ENCODE assay signal across 25 cellular contexts in the genomic region with DNA sequence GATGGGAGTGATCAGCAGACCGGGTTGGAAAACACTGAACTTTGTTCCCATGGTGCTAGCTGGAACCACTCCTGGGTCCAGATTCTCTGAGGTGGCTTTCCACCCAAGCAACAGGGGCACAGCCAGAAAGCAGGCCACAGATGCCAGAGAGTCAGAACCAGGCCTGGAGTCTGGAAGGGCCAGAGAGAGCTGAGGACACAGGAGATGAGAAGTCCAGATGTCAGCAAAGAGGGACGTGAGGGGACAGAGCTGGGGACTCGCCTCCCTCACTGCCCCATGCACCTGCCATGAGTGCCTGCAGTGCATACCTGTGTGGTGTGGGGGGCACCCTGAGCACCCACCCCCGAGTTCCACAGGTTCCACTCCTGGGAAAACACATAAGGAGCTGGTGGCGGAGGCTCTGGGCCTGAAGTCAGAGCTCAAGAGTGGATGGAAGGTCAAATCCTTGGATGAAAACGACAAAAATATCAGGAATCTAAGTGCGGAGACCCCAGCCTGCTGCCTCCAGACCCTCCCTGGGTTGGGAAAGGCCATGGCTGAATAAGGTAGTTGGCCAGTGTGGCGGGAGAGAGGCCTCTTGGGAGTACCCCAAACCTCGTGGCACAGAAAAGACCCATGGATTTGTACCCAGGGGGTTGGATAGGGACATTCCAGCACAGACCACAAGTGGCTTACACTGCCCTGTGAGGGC.
DNase-seq lines count a peak whose midpoint lies in the region; ATAC-seq, FAIRE-seq and TF ChIP-seq lines count a peak whose summit lies in the region.
"Had no signal": no experiment of that assay in that cellular context is flagged by ENCODE, and none has a peak within 500 bp of the region (broad histone marks: within the 10 kb centered on the region; RNA-seq: fewer than 3 reads in every experiment).

No MANE protein-coding gene starts in this region.

- H3K27me3 ChIP-seq in SK-N-SH (ENCODE audit: insufficient read depth) (no peaks in the 10 kb centered on the region), stomach (peaks cover 0 to 5% (median 0%) of the 10 kb centered on the region in 3 donors), body of pancreas (no peaks in the 10 kb centered on the region)
- H3K27me3 ChIP-seq in naive thymus-derived CD4-positive, alpha-beta T cell (ENCODE audit: control insufficient read depth in 2 of 2, insufficient read depth in 2 of 2, low read length in 2 of 2), result no peaks in the 10 kb centered on the region
- H3K27me3 ChIP-seq: thyroid gland had no signal

- H3K9me3 Mint-ChIP-seq in activated T-helper 2 cell treated with anti-CD3 and anti-CD28 coated beads, Interferon-gamma antibody, Interleukin-2, Interleukin-4, amounts not matched to agents 10 μg/mL and 5 μg/mL and 100 μg/mL, durations not matched to agents 14 hours and 24 hours and 36 hours, result no peaks in the 10 kb centered on the region
- H3K9me3 Mint-ChIP-seq in naive thymus-derived CD4-positive, alpha-beta T cell, result peaks cover 0 to 3% (median 0%) of the 10 kb centered on the region in 11 donors
- H3K9me3 Mint-ChIP-seq: activated CD4-positive, alpha-beta T cell treated with anti-CD3 and anti-CD28 coated beads, Interleukin-2, amount 10 ng/mL, durations not matched to agents 24 days and 14 days; dendritic cell treated with granulocyte-macrophage colony-stimulating factor and Interleukin-4, amounts not matched to agents 40 ng/mL and 50 ng/mL, for 4 days had no signal

- TF ChIP-seq RAD21 in SK-N-SH (IDR thresholded peaks at IDR 0.05; ENCODE audit: low read length), result no peak

- POLR2A ChIA-PET in SK-N-SH (lab: Yijun Ruan, JAX), result no interaction called here
- POLR2A ChIA-PET in naive thymus-derived CD4-positive, alpha-beta T cell (lab: Charles Lee), result no interaction called here

- H3K27me3 Mint-ChIP-seq in activated T-helper 2 cell treated with anti-CD3 and anti-CD28 coated beads, Interferon-gamma antibody, Interleukin-2, Interleukin-4, amounts not matched to agents 10 μg/mL and 5 μg/mL and 100 μg/mL, durations not matched to agents 14 hours and 24 hours and 36 hours (ENCODE audit: low read depth), result peaks cover 5% of the 10 kb centered on the region
- peaks cover 4 to 26% (median 7%) of the 10 kb centered on the region in 5 donors for H3K27me3 Mint-ChIP-seq in naive thymus-derived CD4-positive, alpha-beta T cell
- H3K27me3 Mint-ChIP-seq: dendritic cell treated with granulocyte-macrophage colony-stimulating factor and Interleukin-4, amounts not matched to agents 40 ng/mL and 50 ng/mL, for 4 days had no signal

- intact Hi-C loops in activated T-helper 2 cell treated with anti-CD3 and anti-CD28 coated beads, Interferon-gamma antibody, Interleukin-2, Interleukin-4, amounts not matched to agents 10 μg/mL and 5 μg/mL and 100 μg/mL, durations not matched to agents 14 hours and 24 hours and 36 hours (cut with micrococcal nuclease), result no loop called here
- intact Hi-C loops in stomach (cut with DNase I; ENCODE audit: low total_unique reads), result no loop called here
- intact Hi-C loops in naive thymus-derived CD4-positive, alpha-beta T cell (cut with micrococcal nuclease), result no loop called here
- intact Hi-C loops in body of pancreas (cut with DNase I), result loop anchor here (10.0 kb wide), 1 partner anchor 61 kb away; no protein-coding TSS in a partner anchor

- no peak for FAIRE-seq in RCC 7860 (lab: Jason Lieb, UNC)
- FAIRE-seq: bronchial epithelial cell, islet of Langerhans had no signal

- ATAC-seq in SK-N-SH treated with all-trans-retinoic acid at 6 μM for 48 hours (no peak), body of pancreas (no peak)
- no peak for ATAC-seq in naive thymus-derived CD4-positive, alpha-beta T cell
- ATAC-seq: stimulated activated naive CD8-positive, alpha-beta T cell treated with anti-CD3 and anti-CD28 coated beads, Interleukin-15, Interleukin-2, amounts not matched to agents 100 U/mL and 50 U/mL, for 24 hours had no signal

- H3K9me2 ChIP-seq in SK-N-SH, result no peaks in the 10 kb centered on the region

- DNase-seq in SK-N-SH, result peak; percentile 8
- DNase-seq in activated T-helper 2 cell treated with anti-CD3 and anti-CD28 coated beads, Interferon-gamma antibody, Interleukin-2, Interleukin-4, amounts not matched to agents 10 μg/mL and 5 μg/mL and 100 μg/mL, durations not matched to agents 14 hours and 24 hours and 36 hours (ENCODE audit: low spot score), result peak; percentile 4
- DNase-seq in medulla oblongata (ENCODE audit: extremely low spot score), result peak; percentile 52
- DNase-seq in stomach, result peak; percentile 15
- DNase-seq in RCC 7860 (ENCODE audit: low spot score), result no peak
- DNase-seq in naive thymus-derived CD4-positive, alpha-beta T cell, result no peak
- DNase-seq in body of pancreas, result no peak
- DNase-seq: activated CD4-positive, alpha-beta T cell treated with anti-CD3 and anti-CD28 coated beads, Interleukin-2, amount 10 ng/mL, durations not matched to agents 24 days and 14 days; activated T-cell treated with anti-CD3 and anti-CD28 coated beads for 4 hours; amniotic stem cell; CD4-positive, alpha-beta memory T cell; EL; HCEC 1CT; mammary epithelial cell; NCI-H1092 treated with DMSO at 0.1 percent for 48 hours; NCI-H187 treated with DMSO at 0.1 percent for 48 hours; NCI-H526 treated with DMSO at 0.1 percent for 48 hours; stimulated activated naive CD8-positive, alpha-beta T cell treated with anti-CD3 and anti-CD28 coated beads, Interleukin-15, Interleukin-2, amounts not matched to agents 100 U/mL and 50 U/mL, for 24 hours; T-helper 2 cell; thyroid gland had no signal

- H3K4me1 ChIP-seq in SK-N-SH (ENCODE audit: control insufficient read depth in 1 of 2, insufficient read depth in 2 of 2, low read depth in 1 of 2, low read length in 1 of 2), result no peaks in the 10 kb centered on the region; a peak in 1 of 4 replicates
- peaks cover 0 to 11% (median 0%) of the 10 kb centered on the region in 4 donors for H3K4me1 ChIP-seq in stomach
- H3K4me1 ChIP-seq in naive thymus-derived CD4-positive, alpha-beta T cell (ENCODE audit: control insufficient read depth in 2 of 2, insufficient read depth in 2 of 2, low read length in 2 of 2), result no peaks in the 10 kb centered on the region
- no peaks in the 10 kb centered on the region for H3K4me1 ChIP-seq in body of pancreas

- H3K4me3 ChIP-seq in SK-N-SH (ENCODE audit: low read depth in 2 of 2, low read length in 1 of 2) (no peak overlapping the region), stomach (no peak overlapping the region), body of pancreas (no peak overlapping the region)
- no peak overlapping the region for H3K4me3 ChIP-seq in naive thymus-derived CD4-positive, alpha-beta T cell (ENCODE audit: low read length)
- H3K4me3 ChIP-seq: thyroid gland had no signal

- no peak overlapping the region for H2AFZ ChIP-seq in SK-N-SH (ENCODE audit: low read depth)

- H3K36me3 ChIP-seq in SK-N-SH (replicated peaks in 1 of 2; ENCODE audit: control insufficient read depth in 1 of 2, insufficient read depth in 2 of 2, low read length in 1 of 2), result no peaks in the 10 kb centered on the region
- no peaks in the 10 kb centered on the region for H3K36me3 ChIP-seq in stomach
- no peaks in the 10 kb centered on the region for H3K36me3 ChIP-seq in naive thymus-derived CD4-positive, alpha-beta T cell (ENCODE audit: control insufficient read depth in 2 of 3, insufficient read depth in 3 of 3, low read length in 3 of 3)
- H3K36me3 ChIP-seq in body of pancreas (replicated peaks in 1 of 2; ENCODE audit: insufficient read depth in 1 of 2, low read depth in 2 of 2), result no peaks in the 10 kb centered on the region
- H3K36me3 ChIP-seq: thyroid gland had no signal

- no peak for TF ChIP-seq CTCF in SK-N-SH (IDR thresholded peaks at IDR 0.05)
- TF ChIP-seq CTCF in stomach (IDR thresholded peaks at IDR 0.05), result no peak
- TF ChIP-seq CTCF in body of pancreas (IDR thresholded peaks at IDR 0.05), result no peak

- H3K9ac ChIP-seq in SK-N-SH, result no peak overlapping the region

- no peak overlapping the region for H3K4me2 ChIP-seq in SK-N-SH

- no peaks in the 10 kb centered on the region for H3F3A ChIP-seq in SK-N-SH (replicated peaks; ENCODE audit: insufficient read depth)

- no peaks in the 10 kb centered on the region for H3K4me1 Mint-ChIP-seq in activated T-helper 2 cell treated with anti-CD3 and anti-CD28 coated beads, Interferon-gamma antibody, Interleukin-2, Interleukin-4, amounts not matched to agents 10 μg/mL and 5 μg/mL and 100 μg/mL, durations not matched to agents 14 hours and 24 hours and 36 hours (ENCODE audit: low read depth)
- H3K4me1 Mint-ChIP-seq in naive thymus-derived CD4-positive, alpha-beta T cell, result no peaks in the 10 kb centered on the region
- H3K4me1 Mint-ChIP-seq: activated CD4-positive, alpha-beta T cell treated with anti-CD3 and anti-CD28 coated beads, Interleukin-2, amount 10 ng/mL, durations not matched to agents 24 days and 14 days; CD4-positive, alpha-beta memory T cell had no signal

- no peaks in the 10 kb centered on the region for H3K36me3 Mint-ChIP-seq in activated T-helper 2 cell treated with anti-CD3 and anti-CD28 coated beads, Interferon-gamma antibody, Interleukin-2, Interleukin-4, amounts not matched to agents 10 μg/mL and 5 μg/mL and 100 μg/mL, durations not matched to agents 14 hours and 24 hours and 36 hours (ENCODE audit: low read depth)
- no peaks in the 10 kb centered on the region for H3K36me3 Mint-ChIP-seq in naive thymus-derived CD4-positive, alpha-beta T cell

- H3K4me3 Mint-ChIP-seq in activated T-helper 2 cell treated with anti-CD3 and anti-CD28 coated beads, Interferon-gamma antibody, Interleukin-2, Interleukin-4, amounts not matched to agents 10 μg/mL and 5 μg/mL and 100 μg/mL, durations not matched to agents 14 hours and 24 hours and 36 hours (ENCODE audit: low read depth), result no peak overlapping the region
- H3K4me3 Mint-ChIP-seq in naive thymus-derived CD4-positive, alpha-beta T cell, result no peak overlapping the region
- H3K4me3 Mint-ChIP-seq: activated CD4-positive, alpha-beta T cell treated with anti-CD3 and anti-CD28 coated beads, Interleukin-2, amount 10 ng/mL, durations not matched to agents 24 days and 14 days; CD4-positive, alpha-beta memory T cell; dendritic cell treated with granulocyte-macrophage colony-stimulating factor and Interleukin-4, amounts not matched to agents 40 ng/mL and 50 ng/mL, for 4 days had no signal

- no peak overlapping the region for H3K27ac ChIP-seq in SK-N-SH (ENCODE audit: low read depth in 2 of 2, low read length in 1 of 2)
- no peak overlapping the region for H3K27ac ChIP-seq in stomach
- no peak overlapping the region for H3K27ac ChIP-seq in naive thymus-derived CD4-positive, alpha-beta T cell (ENCODE audit: low read depth, low read length)
- no peak overlapping the region for H3K27ac ChIP-seq in body of pancreas
- H3K27ac ChIP-seq: 22Rv1, thyroid gland had no signal

- no peak overlapping the region for H3K27ac Mint-ChIP-seq in activated T-helper 2 cell treated with anti-CD3 and anti-CD28 coated beads, Interferon-gamma antibody, Interleukin-2, Interleukin-4, amounts not matched to agents 10 μg/mL and 5 μg/mL and 100 μg/mL, durations not matched to agents 14 hours and 24 hours and 36 hours
- H3K27ac Mint-ChIP-seq in naive thymus-derived CD4-positive, alpha-beta T cell, result no peak overlapping the region
- H3K27ac Mint-ChIP-seq: activated CD4-positive, alpha-beta T cell treated with anti-CD3 and anti-CD28 coated beads, Interleukin-2, amount 10 ng/mL, durations not matched to agents 24 days and 14 days; CD4-positive, alpha-beta memory T cell; dendritic cell treated with granulocyte-macrophage colony-stimulating factor and Interleukin-4, amounts not matched to agents 40 ng/mL and 50 ng/mL, for 4 days had no signal

- CTCF ChIA-PET in SK-N-SH (lab: Yijun Ruan, JAX), result no interaction called here
- CTCF ChIA-PET in naive thymus-derived CD4-positive, alpha-beta T cell (lab: Charles Lee), result no interaction called here

- H3K79me2 ChIP-seq in SK-N-SH (ENCODE audit: insufficient read depth), result no peaks in the 10 kb centered on the region

- H4K20me1 ChIP-seq in SK-N-SH (ENCODE audit: insufficient read depth), result no peaks in the 10 kb centered on the region

- TF ChIP-seq EP300 in SK-N-SH (IDR thresholded peaks at IDR 0.05; ENCODE audit: borderline replicate concordance in 1 of 2, low read depth in 1 of 2, low read length in 1 of 2) (no peak), stomach (IDR thresholded peaks at IDR 0.05) (no peak)

- 38% methylated on average over 9 of the region's 9 CpGs for WGBS in SK-N-SH (ENCODE audit: low lambda C conversion rate)
- 82 to 89% (median 84%) methylated on average over 9 of the region's 9 CpGs for WGBS in stomach, 5 donors
- 84 to 85% methylated on average over 9 of the region's 9 CpGs for WGBS in body of pancreas, 2 donors

- H3K9me3 ChIP-seq in SK-N-SH (no peaks in the 10 kb centered on the region), stomach (no peaks in the 10 kb centered on the region), body of pancreas (no peaks in the 10 kb centered on the region)
- H3K9me3 ChIP-seq in naive thymus-derived CD4-positive, alpha-beta T cell (ENCODE audit: control insufficient read depth in 2 of 3, low read length in 3 of 3), result no peaks in the 10 kb centered on the region
- H3K9me3 ChIP-seq: thyroid gland had no signal

- TF ChIP-seq POLR2A in stomach (IDR thresholded peaks at IDR 0.05) (no peak), body of pancreas (IDR thresholded peaks at IDR 0.05) (no peak)

Comparison
In these comparisons a context has a peak if more than half of its experiments do, and no peak if none do; other contexts are left out.
1. DNase-seq: peak in SK-N-SH (single experiment), activated T-helper 2 cell treated with anti-CD3 and anti-CD28 coated beads, Interferon-gamma antibody, Interleukin-2, Interleukin-4, amounts not matched to agents 10 μg/mL and 5 μg/mL and 100 μg/mL, durations not matched to agents 14 hours and 24 hours and 36 hours (single experiment), medulla oblongata (single experiment) and stomach (single experiment); none in RCC 7860 (single experiment), naive thymus-derived CD4-positive, alpha-beta T cell (0 of 9) and body of pancreas (0 of 4).